In genomic region chr2:62307469-62308389, GRCh38 we compare ENCODE assay signal across 11 cellular contexts.
DNase-seq lines count a peak whose midpoint lies in the region; ATAC-seq, FAIRE-seq and TF ChIP-seq lines count a peak whose summit lies in the region.
"Had no signal": no experiment of that assay in that cellular context is flagged by ENCODE, and none has a peak within 500 bp of the region (broad histone marks: within the 10 kb centered on the region; RNA-seq: fewer than 3 reads in every experiment).

No MANE protein-coding gene starts in this region.

- H3K36me3 Mint-ChIP-seq in CD8-positive, alpha-beta memory T cell: no peaks in the 10 kb centered on the region
- H3K36me3 Mint-ChIP-seq in effector memory CD8-positive, alpha-beta T cell (ENCODE audit: insufficient read depth): peaks cover 7% of the 10 kb centered on the region

- no peaks in the 10 kb centered on the region for H3K9me3 Mint-ChIP-seq in CD8-positive, alpha-beta memory T cell
- H3K9me3 Mint-ChIP-seq in effector memory CD8-positive, alpha-beta T cell: no peaks in the 10 kb centered on the region
- H3K9me3 Mint-ChIP-seq: endodermal cell had no signal

- H3K9me3 ChIP-seq in CD8-positive, alpha-beta memory T cell (ENCODE audit: low read length): no peaks in the 10 kb centered on the region
- H3K9me3 ChIP-seq in KOPT-K1 (ENCODE audit: insufficient read depth, low read length, poor library complexity, severe bottlenecking) (no peaks in the 10 kb centered on the region), pancreas (no peaks in the 10 kb centered on the region)

- no peak for ATAC-seq in effector memory CD8-positive, alpha-beta T cell (replicated peaks)
- peak in 3 of 4 donors; percentile 45 to 54 (median 51) for ATAC-seq in pancreas
- ATAC-seq in HG03196 (IDR thresholded peaks at IDR 0.05; ENCODE audit: unreplicated experiment): no peak
- ATAC-seq in GM21529 (IDR thresholded peaks at IDR 0.05; ENCODE audit: unreplicated experiment): no peak

- no peaks in the 10 kb centered on the region for H3K27me3 ChIP-seq in CD8-positive, alpha-beta memory T cell (ENCODE audit: insufficient read depth, low read length, poor library complexity, severe bottlenecking)
- no peaks in the 10 kb centered on the region for H3K27me3 ChIP-seq in pancreas

- H3K27me3 Mint-ChIP-seq in CD8-positive, alpha-beta memory T cell: no peaks in the 10 kb centered on the region
- H3K27me3 Mint-ChIP-seq in effector memory CD8-positive, alpha-beta T cell: no peaks in the 10 kb centered on the region

- H3K27ac Mint-ChIP-seq in CD8-positive, alpha-beta memory T cell: peak overlapping the region; percentile 81 to 99 (median 96)
- peak overlapping the region; percentile 94 to 97 for H3K27ac Mint-ChIP-seq in effector memory CD8-positive, alpha-beta T cell
- H3K27ac Mint-ChIP-seq: endodermal cell had no signal

- peak overlapping the region; percentile 38 for H3K27ac ChIP-seq in CD8-positive, alpha-beta memory T cell (ENCODE audit: low read depth, low read length)
- H3K27ac ChIP-seq in KOPT-K1 (ENCODE audit: low read depth, low read length, poor library complexity, severe bottlenecking) (peak overlapping the region; percentile 87), pancreas (peak overlapping the region in 2 of 4 donors; percentile 52 to 67)

- TF ChIP-seq CTCF in pancreas (IDR thresholded peaks at IDR 0.05): no peak

- CTCF ChIA-PET in CD8-positive, alpha-beta memory T cell (lab: Charles Lee): no interaction called here

- DNase-seq in CD8-positive, alpha-beta memory T cell: no peak
- DNase-seq in effector memory CD8-positive, alpha-beta T cell: no peak
- DNase-seq in pancreas (no peak), SIG-M5 treated with dmso at 0.1 percent for 504 hours (lab: John Stamatoyannopoulos, UW; ENCODE audit: unreplicated experiment) (no peak), GM19240 (ENCODE audit: insufficient read length, low spot score) (no peak)
- DNase-seq: NCI-H2227 treated with DMSO at 0.1 percent for 48 hours had no signal

- no peak overlapping the region for H3K4me3 ChIP-seq in CD8-positive, alpha-beta memory T cell (ENCODE audit: low read length)
- H3K4me3 ChIP-seq in pancreas: no peak overlapping the region

- peaks cover 86 to 94% (median 91%) of the 10 kb centered on the region in 3 donors for H3K4me1 Mint-ChIP-seq in CD8-positive, alpha-beta memory T cell
- peaks cover 71 to 77% of the 10 kb centered on the region in 2 donors for H3K4me1 Mint-ChIP-seq in effector memory CD8-positive, alpha-beta T cell (ENCODE audit: low read depth in 2 of 2)

- WGBS in pancreas, 2 donors: 75 to 86% methylated on average over 15 of the region's 15 CpGs

- intact Hi-C loops in pancreas (cut with DNase I): no loop called here

- FAIRE-seq in pancreas (lab: Jason Lieb, UNC): no peak
- FAIRE-seq: HTR-8/SVneo had no signal

- POLR2A ChIA-PET in CD8-positive, alpha-beta memory T cell (lab: Charles Lee): no interaction called here

- H3K36me3 ChIP-seq in CD8-positive, alpha-beta memory T cell (ENCODE audit: insufficient read depth, low read length): no peaks in the 10 kb centered on the region
- no peaks in the 10 kb centered on the region for H3K36me3 ChIP-seq in KOPT-K1 (ENCODE audit: insufficient read depth, low read length)
- H3K36me3 ChIP-seq in pancreas: no peaks in the 10 kb centered on the region

- peak overlapping the region in 5 of 7 donors; percentile 24 to 72 (median 65) for H3K4me3 Mint-ChIP-seq in CD8-positive, alpha-beta memory T cell
- peak overlapping the region in 1 of 2 donors; percentile 58 for H3K4me3 Mint-ChIP-seq in effector memory CD8-positive, alpha-beta T cell
- H3K4me3 Mint-ChIP-seq: endodermal cell had no signal

- peaks cover 69% of the 10 kb centered on the region for H3K4me1 ChIP-seq in CD8-positive, alpha-beta memory T cell (ENCODE audit: insufficient read depth, low read length)
- peaks cover 0 to 23% (median 0%) of the 10 kb centered on the region in 3 donors for H3K4me1 ChIP-seq in pancreas

Comparison
In these comparisons a context has a peak if more than half of its experiments do, and no peak if none do; other contexts are left out.
1. ATAC-seq: peak in pancreas (3 of 4); none in effector memory CD8-positive, alpha-beta T cell (single experiment), HG03196 (single experiment) and GM21529 (single experiment).